Comparison of ENCODE assay signal across 1 cellular context in genomic region chr9:101433229-101433628, GRCh38.
A peak's percentile ranks its signal among the peaks of the same experiment; 100 is the strongest.
TF ChIP-seq lines count a peak whose summit lies in the region.

No MANE protein-coding gene starts in this region.

TF ChIP-seq in HepG2, 621 proteins besides CTCF, POLR2A, EP300 and RAD21 (continued from another document and continues in another):
- TF ChIP-seq ZNF280B (CRISPR knock-in tag; IDR thresholded peaks at IDR 0.05; ENCODE audit: borderline replicate concordance) (no peak), ZNF333 (CRISPR knock-in tag; IDR thresholded peaks at IDR 0.05; ENCODE audit: borderline replicate concordance) (no peak), ZNF335 (CRISPR knock-in tag; IDR thresholded peaks at IDR 0.05) (0 out of 2 replicates have a peak, but pooled peaks have one; percentile 53), ZZZ3 (CRISPR knock-in tag; IDR thresholded peaks at IDR 0.05; ENCODE audit: borderline replicate concordance) (no peak), MEIS2 (CRISPR knock-in tag; IDR thresholded peaks at IDR 0.05) (0 out of 2 replicates have a peak, but pooled peaks have one; percentile 59), SP5 (CRISPR knock-in tag; IDR thresholded peaks at IDR 0.05; ENCODE audit: borderline replicate concordance, low read depth) (peak; percentile 50), ZNF205 (CRISPR knock-in tag; IDR thresholded peaks at IDR 0.05) (peak; percentile 79; the same call in 1 of the 2 replicates), YY1 (IDR thresholded peaks at IDR 0.05; ENCODE audit: insufficient read depth, insufficient replicate concordance, low read depth, low read length) (no peak), RNF219 (CRISPR knock-in tag; IDR thresholded peaks at IDR 0.05) (no peak), TBX2 (CRISPR knock-in tag; IDR thresholded peaks at IDR 0.05; ENCODE audit: borderline replicate concordance) (peak; percentile 85), BRF2 (CRISPR knock-in tag; IDR thresholded peaks at IDR 0.05) (no peak), PAX8 (CRISPR knock-in tag; IDR thresholded peaks at IDR 0.05; ENCODE audit: borderline replicate concordance) (no peak), ZNF891 (CRISPR knock-in tag; IDR thresholded peaks at IDR 0.05) (no peak), ZHX2 (IDR thresholded peaks at IDR 0.05; ENCODE audit: low read depth) (no peak), ZHX2 (CRISPR knock-in tag; IDR thresholded peaks at IDR 0.05; ENCODE audit: borderline replicate concordance) (no peak), SMAD1 (CRISPR knock-in tag; IDR thresholded peaks at IDR 0.05; ENCODE audit: borderline replicate concordance, low read depth) (no peak), CREM (IDR thresholded peaks at IDR 0.05) (peak; percentile 88), CREM (CRISPR knock-in tag; IDR thresholded peaks at IDR 0.05) (no peak), ZNF83 (CRISPR knock-in tag; IDR thresholded peaks at IDR 0.05; ENCODE audit: borderline replicate concordance) (no peak), ZNF773 (CRISPR knock-in tag; IDR thresholded peaks at IDR 0.05; ENCODE audit: borderline replicate concordance) (no peak), ZNF414 (CRISPR knock-in tag; IDR thresholded peaks at IDR 0.05) (no peak), KLF11 (CRISPR knock-in tag; IDR thresholded peaks at IDR 0.05) (peak; percentile 57; the same call in 1 of the 2 replicates), HIC2 (CRISPR knock-in tag; IDR thresholded peaks at IDR 0.05; ENCODE audit: low read depth) (no peak), ZNF547 (CRISPR knock-in tag; IDR thresholded peaks at IDR 0.05) (no peak), ZSCAN25 (CRISPR knock-in tag; IDR thresholded peaks at IDR 0.05) (no peak; the same call in 1 of the 2 replicates), LCORL (IDR thresholded peaks at IDR 0.05) (no peak), LCORL (CRISPR knock-in tag; IDR thresholded peaks at IDR 0.05) (no peak), SOX13 (IDR thresholded peaks at IDR 0.05) (no peak), SOX13 (CRISPR knock-in tag; conservative IDR thresholded peaks at IDR 0.05 in 1 of 2, IDR thresholded peaks at IDR 0.05 in 1 of 2) (peak in 1 of 2 experiments; percentile 92; a peak in 2 of 4 replicates), PRDM15 (CRISPR knock-in tag; IDR thresholded peaks at IDR 0.05) (no peak), ZBTB38 (CRISPR knock-in tag; IDR thresholded peaks at IDR 0.05) (no peak), PRMT3 (CRISPR knock-in tag; IDR thresholded peaks at IDR 0.05; ENCODE audit: borderline replicate concordance, low read depth) (no peak), ZFP91 (CRISPR knock-in tag; IDR thresholded peaks at IDR 0.05; ENCODE audit: borderline replicate concordance) (no peak), HOXA3 (CRISPR knock-in tag; IDR thresholded peaks at IDR 0.05) (peak; percentile 65; the same call in 1 of the 2 replicates), CAMTA2 (CRISPR knock-in tag; IDR thresholded peaks at IDR 0.05; ENCODE audit: borderline replicate concordance) (no peak), ZBTB7A (CRISPR knock-in tag; IDR thresholded peaks at IDR 0.05) (no peak), SIX1 (CRISPR knock-in tag; IDR thresholded peaks at IDR 0.05; ENCODE audit: borderline replicate concordance) (peak; percentile 68; the same call in 1 of the 2 replicates), STAG1 (CRISPR knock-in tag; IDR thresholded peaks at IDR 0.05) (peak; percentile 15; the same call in 1 of the 2 replicates), ZNF317 (CRISPR knock-in tag; IDR thresholded peaks at IDR 0.05) (no peak), FOXA1 (IDR thresholded peaks at IDR 0.05) (no peak), FOXA1 (CRISPR knock-in tag; IDR thresholded peaks at IDR 0.05) (peak; percentile 75)
